ENCODE assay signal across 12 cellular contexts in genomic region chr9:88476491-88477271, GRCh38. TPM values are rescaled to one million over a fixed set of nuclear protein-coding genes. Genes with fewer than 3 reads are reported as not detected.
DNase-seq lines count a peak whose midpoint lies in the region; TF ChIP-seq lines count a peak whose summit lies in the region.
"Had no signal": no experiment of that assay in that cellular context is flagged by ENCODE, and none has a peak within 500 bp of the region (broad histone marks: within the 10 kb centered on the region; RNA-seq: fewer than 3 reads in every experiment).

No MANE protein-coding gene starts in this region.

- H3K4me2 ChIP-seq in neural progenitor cell (no peak overlapping the region), neuronal stem cell (ENCODE audit: insufficient read depth, low read length, poor library complexity, severe bottlenecking) (no peak overlapping the region)

- H4K20me1 ChIP-seq in neural progenitor cell (ENCODE audit: low read depth) = no peaks in the 10 kb centered on the region

- no peak overlapping the region for H3K27ac Mint-ChIP-seq in neural progenitor cell
- H3K27ac Mint-ChIP-seq: activated naive CD8-positive, alpha-beta T cell treated with anti-CD3 and anti-CD28 coated beads, Interleukin-2, amount 10 ng/mL, durations not matched to agents 7 days and 5 days had no signal

- no peaks in the 10 kb centered on the region for H3F3A ChIP-seq in neural progenitor cell (ENCODE audit: low read depth)

- H3K4ac ChIP-seq in neuronal stem cell (ENCODE audit: low read length) = no peak overlapping the region

- no peak overlapping the region for H2BK5ac ChIP-seq in neuronal stem cell (ENCODE audit: low read length)

- H4K8ac ChIP-seq in neuronal stem cell (ENCODE audit: low read depth, low read length) = no peak overlapping the region

- H3K27me3 ChIP-seq in neural progenitor cell (no peaks in the 10 kb centered on the region), neuronal stem cell (ENCODE audit: control insufficient read depth in 3 of 3, insufficient read depth in 3 of 3, low read depth in 1 of 3, low read length in 3 of 3) (no peaks in the 10 kb centered on the region)
- H3K27me3 ChIP-seq: BE2C, heart right ventricle had no signal

- no peak for TF ChIP-seq CTCF in neural progenitor cell (IDR thresholded peaks at IDR 0.05)

- no peak overlapping the region for H3K4me3 Mint-ChIP-seq in neural progenitor cell
- H3K4me3 Mint-ChIP-seq: activated naive CD8-positive, alpha-beta T cell treated with anti-CD3 and anti-CD28 coated beads, Interleukin-2, amount 10 ng/mL, durations not matched to agents 7 days and 5 days had no signal

- H3K36me3 Mint-ChIP-seq in neural progenitor cell = peaks cover 12% of the 10 kb centered on the region

- no peaks in the 10 kb centered on the region for H3K9me3 Mint-ChIP-seq in neural progenitor cell
- H3K9me3 Mint-ChIP-seq: activated naive CD8-positive, alpha-beta T cell treated with anti-CD3 and anti-CD28 coated beads, Interleukin-2, amount 10 ng/mL, durations not matched to agents 7 days and 5 days had no signal

- H3K14ac ChIP-seq in neuronal stem cell (ENCODE audit: low read length) = no peak overlapping the region

- peaks cover 24% of the 10 kb centered on the region for H3K4me1 Mint-ChIP-seq in neural progenitor cell

- no peak overlapping the region for H2BK12ac ChIP-seq in neuronal stem cell (ENCODE audit: low read length)

- H2AK5ac ChIP-seq in neuronal stem cell (ENCODE audit: low read depth, low read length) = no peak overlapping the region

- H3K9ac ChIP-seq in neural progenitor cell (no peak overlapping the region), neuronal stem cell (ENCODE audit: low read depth, low read length, poor library complexity) (no peak overlapping the region)

- no peaks in the 10 kb centered on the region for H3K79me1 ChIP-seq in neuronal stem cell (ENCODE audit: low read depth, low read length)

- no peak overlapping the region for H2BK15ac ChIP-seq in neuronal stem cell (ENCODE audit: low read length)

- peaks cover 4% of the 10 kb centered on the region for H3K36me3 ChIP-seq in neural progenitor cell
- peaks cover 0 to 72% of the 10 kb centered on the region in 2 donors for H3K36me3 ChIP-seq in neuronal stem cell (replicated peaks in 1 of 2; ENCODE audit: control insufficient read depth in 2 of 2, insufficient read depth in 2 of 2, low read length in 2 of 2)

- H3K4me1 ChIP-seq in neural progenitor cell (no peaks in the 10 kb centered on the region), neuronal stem cell (ENCODE audit: control insufficient read depth in 2 of 2, insufficient read depth in 1 of 2, low read depth in 1 of 2, low read length in 2 of 2) (peaks cover 0 to 6% of the 10 kb centered on the region in 2 donors)
- H3K4me1 ChIP-seq: BE2C had no signal

- H3K79me2 ChIP-seq in neural progenitor cell (ENCODE audit: low read depth) = no peaks in the 10 kb centered on the region

- WGBS in neuronal stem cell (ENCODE audit: extremely low coverage in 2 of 2, insufficient read length in 2 of 2, insufficient replicate concordance in 1 of 2), 2 donors = no CpG with 5 or more reads among the region's 11 CpGs

- no peak overlapping the region for H3K23ac ChIP-seq in neuronal stem cell (ENCODE audit: low read depth, low read length, poor library complexity)

- no peak overlapping the region for H2AFZ ChIP-seq in neural progenitor cell (replicated peaks)
- no peak overlapping the region for H2AFZ ChIP-seq in neuronal stem cell (ENCODE audit: low read length)

- DNase-seq in activated CD8-positive, alpha-beta memory T cell treated with anti-CD3 and anti-CD28 coated beads, Interleukin-2, amount 50 U/mL, for 48 hours = peak; percentile 56
- no peak for DNase-seq in activated CD8-positive, alpha-beta memory T cell treated with anti-CD3 and anti-CD28 coated beads, Interleukin-2, amount 50 U/mL, for 4 hours
- peak; percentile 88 for DNase-seq in M059J (ENCODE audit: low read depth)
- peak; percentile 84 for DNase-seq in astrocyte of the hippocampus (ENCODE audit: low read depth, low spot score)
- peak; percentile 22 for DNase-seq in neural progenitor cell (ENCODE audit: low spot score)
- DNase-seq in KG1 (lab: John Stamatoyannopoulos, UW) = no peak
- DNase-seq in NCI-H2081 treated with DMSO at 0.1 percent for 48 hours (lab: John Stamatoyannopoulos, UW) = no peak
- no peak for DNase-seq in neuronal stem cell (ENCODE audit: low spot score)
- DNase-seq: activated naive CD8-positive, alpha-beta T cell treated with anti-CD3 and anti-CD28 coated beads, Interleukin-2, amount 10 ng/mL, durations not matched to agents 7 days and 5 days; BE2C; heart right ventricle; occipital lobe had no signal

- no peak overlapping the region for H2BK120ac ChIP-seq in neuronal stem cell (ENCODE audit: low read depth, low read length)

- H3K27ac ChIP-seq in neural progenitor cell = no peak overlapping the region
- H3K27ac ChIP-seq in neuronal stem cell (replicated peaks; ENCODE audit: low read length) = no peak overlapping the region
- H3K27ac ChIP-seq: heart right ventricle had no signal

- no peaks in the 10 kb centered on the region for H3K27me3 Mint-ChIP-seq in neural progenitor cell (ENCODE audit: insufficient read depth, low read depth)
- H3K27me3 Mint-ChIP-seq: activated naive CD8-positive, alpha-beta T cell treated with anti-CD3 and anti-CD28 coated beads, Interleukin-2, amount 10 ng/mL, durations not matched to agents 7 days and 5 days had no signal

- no peak overlapping the region for H4K91ac ChIP-seq in neuronal stem cell (ENCODE audit: low read depth, low read length, poor library complexity)

- no peaks in the 10 kb centered on the region for H3K9me3 ChIP-seq in neural progenitor cell (ENCODE audit: low read depth)
- no peaks in the 10 kb centered on the region for H3K9me3 ChIP-seq in neuronal stem cell (replicated peaks in 1 of 2; ENCODE audit: control insufficient read depth in 2 of 2, insufficient read depth in 1 of 2, low read depth in 1 of 2, low read length in 2 of 2)
- H3K9me3 ChIP-seq: BE2C, heart right ventricle had no signal

- H3K18ac ChIP-seq in neuronal stem cell (ENCODE audit: low read length) = no peak overlapping the region

- H3K4me3 ChIP-seq in neural progenitor cell (no peak overlapping the region), neuronal stem cell (ENCODE audit: low read length in 2 of 2) (no peak overlapping the region)
- H3K4me3 ChIP-seq: heart right ventricle had no signal

RNA-seq across cellular contexts. Expression of gene NXNL2, which starts 58.3 kb away (rescaled TPM):
- total RNA-seq in M059J (2014; rRNA removed; shearing (Covaris generic)) = 0.52 TPM in 1 of 2 replicates, not detected in the other
- total RNA-seq in neural progenitor cell (ENCODE audit: low replicate concordance) = 0.32 and 0.74 TPM in 2 replicates
- 0.36 TPM for polyA plus RNA-seq in neuronal stem cell (2013, experiment 1 of 2)
- 0.29 TPM for polyA plus RNA-seq in neuronal stem cell (2013, experiment 2 of 2)
- total RNA-seq: activated naive CD8-positive, alpha-beta T cell treated with anti-CD3 and anti-CD28 coated beads, Interleukin-2, amount 10 ng/mL, durations not matched to agents 7 days and 5 days; heart right ventricle had no signal

Comparison
In these comparisons a context has a peak if more than half of its experiments do, and no peak if none do; other contexts are left out.
1. DNase-seq: peak in activated CD8-positive, alpha-beta memory T cell treated with anti-CD3 and anti-CD28 coated beads, Interleukin-2, amount 50 U/mL, for 48 hours (single experiment), M059J (single experiment), astrocyte of the hippocampus (single experiment) and neural progenitor cell (single experiment); none in activated CD8-positive, alpha-beta memory T cell treated with anti-CD3 and anti-CD28 coated beads, Interleukin-2, amount 50 U/mL, for 4 hours (single experiment), KG1 (single experiment), NCI-H2081 treated with DMSO at 0.1 percent for 48 hours (single experiment) and neuronal stem cell (single experiment).